In genomic region chr7:124762611-124763143, GRCh38 we compare ENCODE assay signal across 13 cellular contexts. TPM values are rescaled to one million over a fixed set of nuclear protein-coding genes. Genes with fewer than 3 reads are reported as not detected.
DNase-seq lines count a peak whose midpoint lies in the region; ATAC-seq and TF ChIP-seq lines count a peak whose summit lies in the region.
"Had no signal": no experiment of that assay in that cellular context is flagged by ENCODE, and none has a peak within 500 bp of the region (broad histone marks: within the 10 kb centered on the region; RNA-seq: fewer than 3 reads in every experiment).

No MANE protein-coding gene starts in this region.

- H3K4me1 ChIP-seq in HUES48 (ENCODE audit: control insufficient read depth, insufficient read depth, low read length), result peaks cover 8% of the 10 kb centered on the region; the same call in 1 of the 2 replicates
- H3K4me1 ChIP-seq in iPS-20b (ENCODE audit: insufficient read depth, low read length), result peaks cover 5% of the 10 kb centered on the region; the same call in 1 of the 2 replicates
- H3K4me1 ChIP-seq in smooth muscle cell (ENCODE audit: low read depth), result no peaks in the 10 kb centered on the region

- TF ChIP-seq CTCF in WTC11 (IDR thresholded peaks at IDR 0.05) (no peak), smooth muscle cell (IDR thresholded peaks at IDR 0.05; ENCODE audit: borderline replicate concordance, insufficient read depth, poor library complexity, severe bottlenecking) (no peak)

- peak overlapping the region; percentile 27 for H3K4me2 ChIP-seq in smooth muscle cell

- CTCF ChIA-PET in WTC11 (lab: Charles Lee), result interaction anchor here (0.7 to 1.2 kb wide), 2 partner anchors 13 to 1080 kb away, joined by 3 read pairs; no protein-coding TSS in a partner anchor

- no peaks in the 10 kb centered on the region for H4K20me1 ChIP-seq in smooth muscle cell (ENCODE audit: low read depth)

- peaks cover 23% of the 10 kb centered on the region for H3K27me3 Mint-ChIP-seq in WTC11 (ENCODE audit: low read depth)

- H3K79me2 ChIP-seq in smooth muscle cell (ENCODE audit: low read depth), result peaks cover 10% of the 10 kb centered on the region

- H3K36me3 Mint-ChIP-seq in WTC11, result peaks cover 16% of the 10 kb centered on the region
- H3K36me3 Mint-ChIP-seq: T-cell had no signal

- peaks cover 31% of the 10 kb centered on the region for H3K4me1 Mint-ChIP-seq in WTC11

- H3K4me3 Mint-ChIP-seq in WTC11, result peak overlapping the region; percentile 91
- H3K4me3 Mint-ChIP-seq: activated CD4-positive, alpha-beta T cell treated with anti-CD3 and anti-CD28 coated beads, Interleukin-2, amount 10 ng/mL, durations not matched to agents 24 days and 14 days; dendritic cell treated with granulocyte-macrophage colony-stimulating factor and Interleukin-4, amounts not matched to agents 40 ng/mL and 50 ng/mL, for 4 days had no signal

- H3F3A ChIP-seq in smooth muscle cell (ENCODE audit: low read depth), result no peaks in the 10 kb centered on the region

- H3K4me3 ChIP-seq in HUES48 (ENCODE audit: low read depth, low read length) (peak overlapping the region; percentile 97; the same call in 1 of the 2 replicates), iPS-20b (ENCODE audit: low read length) (peak overlapping the region; percentile 91), smooth muscle cell (peak overlapping the region; percentile 62)
- H3K4me3 ChIP-seq: sigmoid colon had no signal

- no peak for DNase-seq in WTC11 (ENCODE audit: low spot score)
- no peak for DNase-seq in smooth muscle cell (lab: John Stamatoyannopoulos, UW; ENCODE audit: unreplicated experiment)
- DNase-seq in NCI-H187 treated with DMSO at 0.1 percent for 48 hours (lab: John Stamatoyannopoulos, UW), result no peak
- no peak for DNase-seq in activated effector memory CD4-positive, alpha-beta T cell treated with anti-CD3 and anti-CD28 coated beads, Interleukin-2, amount 50 U/mL, for 16 hours
- DNase-seq in NCI-H1105 (lab: John Stamatoyannopoulos, UW), result no peak
- DNase-seq: activated CD4-positive, alpha-beta T cell treated with anti-CD3 and anti-CD28 coated beads, Interleukin-2, amount 10 ng/mL, durations not matched to agents 24 days and 14 days; activated naive CD4-positive, alpha-beta T cell treated with Interleukin-2 at 50 U/mL for 16 hours; sigmoid colon; T-cell had no signal

- H3K27ac Mint-ChIP-seq in WTC11, result no peak overlapping the region
- H3K27ac Mint-ChIP-seq: activated CD4-positive, alpha-beta T cell treated with anti-CD3 and anti-CD28 coated beads, Interleukin-2, amount 10 ng/mL, durations not matched to agents 24 days and 14 days; dendritic cell treated with granulocyte-macrophage colony-stimulating factor and Interleukin-4, amounts not matched to agents 40 ng/mL and 50 ng/mL, for 4 days; T-cell had no signal

- WGBS in smooth muscle cell (ENCODE audit: low lambda C conversion rate), result 50% methylated on average over 4 of the region's 4 CpGs

- H3K9me3 ChIP-seq in HUES48 (ENCODE audit: control insufficient read depth, insufficient read depth, low read length) (no peaks in the 10 kb centered on the region), iPS-20b (ENCODE audit: insufficient read depth, low read depth, low read length) (no peaks in the 10 kb centered on the region), smooth muscle cell (replicated peaks; ENCODE audit: low read depth) (no peaks in the 10 kb centered on the region)
- H3K9me3 ChIP-seq: sigmoid colon had no signal

- H3K27me3 ChIP-seq in HUES48 (ENCODE audit: control insufficient read depth, insufficient read depth, low read length) (peaks cover 31% of the 10 kb centered on the region), iPS-20b (ENCODE audit: insufficient read depth, low read length) (peaks cover 34% of the 10 kb centered on the region), smooth muscle cell (ENCODE audit: low read depth) (peaks cover 25% of the 10 kb centered on the region)

- POLR2A ChIA-PET in WTC11 (lab: Charles Lee), result no interaction called here

- peaks cover 3% of the 10 kb centered on the region; the same call in 1 of the 2 replicates for H3K9me3 Mint-ChIP-seq in WTC11
- H3K9me3 Mint-ChIP-seq: activated CD4-positive, alpha-beta T cell treated with anti-CD3 and anti-CD28 coated beads, Interleukin-2, amount 10 ng/mL, durations not matched to agents 24 days and 14 days; dendritic cell treated with granulocyte-macrophage colony-stimulating factor and Interleukin-4, amounts not matched to agents 40 ng/mL and 50 ng/mL, for 4 days; T-cell had no signal

- ATAC-seq in WTC11 (no peak), GM19023 (IDR thresholded peaks at IDR 0.05; ENCODE audit: unreplicated experiment) (no peak)
- ATAC-seq: T-cell had no signal

- no peaks in the 10 kb centered on the region for H3K36me3 ChIP-seq in HUES48 (ENCODE audit: control insufficient read depth, insufficient read depth, low read length)
- no peaks in the 10 kb centered on the region for H3K36me3 ChIP-seq in iPS-20b (ENCODE audit: insufficient read depth, low read depth, low read length)
- H3K36me3 ChIP-seq in smooth muscle cell (ENCODE audit: low read depth), result no peaks in the 10 kb centered on the region
- H3K36me3 ChIP-seq: sigmoid colon had no signal

- H3K27ac ChIP-seq in HUES48 (ENCODE audit: low read depth, low read length) (peak overlapping the region; percentile 9), iPS-20b (ENCODE audit: low read length) (no peak overlapping the region), smooth muscle cell (ENCODE audit: low read depth) (no peak overlapping the region)

- H3K9ac ChIP-seq in HUES48 (ENCODE audit: low read depth, low read length), result no peak overlapping the region
- H3K9ac ChIP-seq in iPS-20b (ENCODE audit: low read depth, low read length), result no peak overlapping the region
- H3K9ac ChIP-seq in smooth muscle cell (ENCODE audit: low read depth), result no peak overlapping the region

- no peak overlapping the region for H2AFZ ChIP-seq in smooth muscle cell (ENCODE audit: low read depth)

TF ChIP-seq in WTC11, 78 proteins besides CTCF, POLR2A, EP300 and RAD21:
- TF ChIP-seq ATF6 (CRISPR knock-in tag; IDR thresholded peaks at IDR 0.05), result no peak

RNA-seq across cellular contexts. Expression of gene GPR37, which starts 2.9 kb away (rescaled TPM):
- total RNA-seq in WTC11 (2021), result 10.9 to 20.4 TPM (median 11.3 TPM) in 3 replicates
- total RNA-seq in smooth muscle cell, result 1.3 and 3.5 TPM in 2 replicates
- 0.38 and 6.0 TPM in 2 replicates for polyA plus RNA-seq in smooth muscle cell
- total RNA-seq: activated CD4-positive, alpha-beta T cell treated with anti-CD3 and anti-CD28 coated beads, Interleukin-2, amount 10 ng/mL, durations not matched to agents 24 days and 14 days; T-cell had no signal
